Comparison of ENCODE assay signal across 8 cellular contexts in the genomic region with DNA sequence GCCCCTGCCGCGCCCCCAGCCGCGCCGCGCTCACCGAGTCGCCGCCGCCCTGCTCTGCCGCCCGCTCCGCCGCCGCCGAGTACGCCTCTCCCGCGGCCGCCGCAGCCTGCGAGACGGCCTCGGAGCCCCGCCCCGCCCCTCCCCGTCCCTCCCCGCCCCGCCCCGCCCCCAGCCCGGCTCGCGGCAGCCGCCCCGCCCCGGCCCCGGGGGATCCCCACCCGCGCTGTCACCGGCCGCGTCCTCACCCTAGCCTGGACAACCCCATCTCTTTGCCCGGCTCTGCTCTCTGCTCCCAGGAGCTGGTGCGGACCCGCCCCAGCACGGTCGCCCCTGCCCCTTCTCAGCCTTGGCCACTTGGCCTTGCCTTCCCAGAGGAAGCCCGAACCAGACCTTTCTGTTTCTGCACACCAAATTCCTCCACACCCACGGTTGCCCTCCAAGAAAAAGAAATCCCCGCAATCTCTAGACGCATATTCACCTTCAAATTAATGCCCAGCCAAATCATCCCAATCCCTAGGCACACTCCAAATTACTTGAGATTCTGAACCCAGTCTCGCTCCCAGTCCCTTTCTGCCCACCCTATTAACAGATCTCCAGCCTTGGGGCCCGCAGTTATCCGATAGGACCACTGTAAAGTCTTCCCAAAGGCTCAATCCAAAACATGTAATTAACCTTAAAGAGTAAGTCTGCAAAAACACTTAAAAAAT. TPM values are rescaled to one million over a fixed set of nuclear protein-coding genes. Genes with fewer than 3 reads are reported as not detected.
DNase-seq lines count a peak whose midpoint lies in the region; ATAC-seq and TF ChIP-seq lines count a peak whose summit lies in the region.

A gene (minus strand): TSS at position 89 of the 707 bp plus-strand sequence. CDS start 77,715 bp downstream, outside the sequence.

- H3K4me3 ChIP-seq in BE2C (ENCODE audit: low read depth, low read length) (peak within 1 kb of the TSS; percentile 41), WERI-Rb-1 (ENCODE audit: low read depth, low read length) (peak within 1 kb of the TSS; percentile 45), choroid plexus epithelial cell (ENCODE audit: low read depth, low read length) (peak within 1 kb of the TSS; percentile 71), left lung (peak within 1 kb of the TSS; percentile 57 to 66)

- TF ChIP-seq CTCF in BE2C (IDR thresholded peaks at IDR 0.05; ENCODE audit: low read depth, low read length) = no peak
- TF ChIP-seq CTCF in WERI-Rb-1 (IDR thresholded peaks at IDR 0.05; ENCODE audit: low read depth, low read length) = no peak
- no peak for TF ChIP-seq CTCF in choroid plexus epithelial cell (conservative IDR thresholded peaks at IDR 0.05; ENCODE audit: low read depth, low read length)
- TF ChIP-seq CTCF in left lung (IDR thresholded peaks at IDR 0.05) = no peak

- H3K27ac ChIP-seq in WERI-Rb-1 (no peak within 1 kb of the TSS), left lung (peak within 1 kb of the TSS; percentile 62 to 66)

- peak; percentile 67 for ATAC-seq in GM19463 (IDR thresholded peaks at IDR 0.05; ENCODE audit: unreplicated experiment)
- ATAC-seq in left lung = peak; percentile 71

- no peaks in the 10 kb centered on the region for H3K4me1 ChIP-seq in BE2C
- peaks cover 13 to 53% of the 10 kb centered on the region in 2 donors for H3K4me1 ChIP-seq in left lung

- intact Hi-C loops in left lung (cut with DNase I) = no loop called here

- DNase-seq in BE2C (peak; percentile 53), HPDE6-E6E7 (ENCODE audit: extremely low spot score) (peak; percentile 26), WERI-Rb-1 (peak; percentile 59), choroid plexus epithelial cell (ENCODE audit: low read depth) (peak; percentile 32), left lung (peak; percentile 79 to 95), SHP77 (lab: John Stamatoyannopoulos, UW) (no peak)
- peak; percentile 16 for DNase-seq in stimulated activated CD4-positive, alpha-beta T cell treated with anti-CD3 and anti-CD28 coated beads, Interleukin-2, amount 100 ng/mL, for 4 hours (ENCODE audit: low read depth)

- H3K36me3 ChIP-seq in BE2C (no peaks in the 10 kb centered on the region), WERI-Rb-1 (no peaks in the 10 kb centered on the region), left lung (no peaks in the 10 kb centered on the region)

- H3K27me3 ChIP-seq in BE2C (peaks cover 25% of the 10 kb centered on the region), WERI-Rb-1 (ENCODE audit: insufficient read depth, low read depth, severe bottlenecking) (peaks cover 4% of the 10 kb centered on the region), left lung (peaks cover 0 to 10% of the 10 kb centered on the region in 2 donors)

- no peaks in the 10 kb centered on the region for H3K9me3 ChIP-seq in BE2C
- no peaks in the 10 kb centered on the region for H3K9me3 ChIP-seq in WERI-Rb-1 (ENCODE audit: severe bottlenecking)
- H3K9me3 ChIP-seq in left lung = no peaks in the 10 kb centered on the region

RNA-seq across cellular contexts. Expression of the gene that starts here (rescaled TPM):
- polyA plus RNA-seq in BE2C (2012; ENCODE audit: insufficient read depth, insufficient read length, low read depth) = 0.66 TPM
- total RNA-seq in left lung = 10 to 100 TPM; 20.3 to 21.3 TPM

Comparison
In these comparisons a context has a peak if more than half of its experiments do, and no peak if none do; other contexts are left out.
1. DNase-seq: peak in BE2C (single experiment), HPDE6-E6E7 (single experiment), WERI-Rb-1 (single experiment), choroid plexus epithelial cell (single experiment), left lung (2 of 2) and stimulated activated CD4-positive, alpha-beta T cell treated with anti-CD3 and anti-CD28 coated beads, Interleukin-2, amount 100 ng/mL, for 4 hours (single experiment); none in SHP77 (0 of 2).
2. Peak in every context shown above with its lines, with median percentiles within 50 percentile points of each other: H3K4me3 ChIP-seq.